18 cellular contexts compared by ENCODE assay signal in the genomic region with DNA sequence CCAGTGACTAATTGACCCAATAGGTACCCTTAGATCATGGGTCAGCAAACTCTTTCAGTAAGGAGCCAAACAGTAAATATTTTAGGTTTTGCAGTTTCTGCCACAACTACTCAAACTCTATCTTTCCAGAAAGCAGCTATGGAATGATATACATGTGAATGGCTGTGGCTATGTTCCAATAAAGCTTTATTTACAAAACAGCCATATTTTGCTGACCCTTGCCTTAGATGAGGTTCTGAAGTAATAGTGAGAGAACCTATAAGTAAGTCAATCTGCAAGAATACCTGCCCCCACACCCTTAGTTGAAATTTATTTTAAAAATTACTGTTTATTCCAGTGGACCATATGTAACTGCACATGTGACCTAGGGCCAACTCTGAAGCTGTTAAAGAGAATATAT.
DNase-seq lines count a peak whose midpoint lies in the region; ATAC-seq, FAIRE-seq and TF ChIP-seq lines count a peak whose summit lies in the region.
"Had no signal": no experiment of that assay in that cellular context is flagged by ENCODE, and none has a peak within 500 bp of the region (broad histone marks: within the 10 kb centered on the region; RNA-seq: fewer than 3 reads in every experiment).

No MANE protein-coding gene starts in this region.

- CTCF ChIA-PET in HepG2 (lab: Yijun Ruan, JAX; ENCODE audit: low intra/inter-chr PET ratio, low total read pairs), result no interaction called here

- H3K4me3 ChIP-seq in HepG2 (replicated peaks in 1 of 3; ENCODE audit: insufficient read depth in 1 of 3, low read depth in 2 of 3, low read length in 3 of 3) (no peak overlapping the region), right lobe of liver (no peak overlapping the region), SJSA1 (no peak overlapping the region), osteoblast (ENCODE audit: insufficient read depth, low read length) (no peak overlapping the region)
- H3K4me3 ChIP-seq: BLaER1, HAP-1 had no signal

- H2AFZ ChIP-seq in HepG2 (ENCODE audit: low read length), result no peak overlapping the region
- no peak overlapping the region for H2AFZ ChIP-seq in osteoblast (ENCODE audit: low read length)

- no peaks in the 10 kb centered on the region for H4K20me1 ChIP-seq in HepG2 (ENCODE audit: insufficient read depth, low read length)
- H4K20me1 ChIP-seq in osteoblast (ENCODE audit: insufficient read depth, low read length), result no peaks in the 10 kb centered on the region

- H3K4me1 ChIP-seq in HepG2 (ENCODE audit: insufficient read depth, low read length) (peaks cover 81% of the 10 kb centered on the region), right lobe of liver (peaks cover 0 to 22% (median 10%) of the 10 kb centered on the region in 4 donors), SJSA1 (replicated peaks) (peaks cover 43% of the 10 kb centered on the region), osteoblast (ENCODE audit: insufficient read depth, low read length) (peaks cover 28% of the 10 kb centered on the region)
- H3K4me1 ChIP-seq: BLaER1 had no signal

- in situ Hi-C loops in HepG2 (cut with HindIII; ENCODE audit: extremely low pct_ligation_motif_present, low pct_unique_long_range_greater_than_20kb), result no loop called here

- H3K4me2 ChIP-seq in HepG2 (ENCODE audit: low read depth, low read length) (no peak overlapping the region), osteoblast (ENCODE audit: insufficient read depth, low read length) (peak overlapping the region; percentile 25)
- H3K4me2 ChIP-seq: BLaER1 had no signal

- no peak for TF ChIP-seq POLR2A in HepG2 (IDR thresholded peaks at IDR 0.05; ENCODE audit: insufficient read depth in 1 of 2, low read depth in 2 of 2, low read length in 2 of 2)
- TF ChIP-seq POLR2A in right lobe of liver (IDR thresholded peaks at IDR 0.05), result no peak

- H3K9me3 ChIP-seq in HepG2 (ENCODE audit: low read length), result no peaks in the 10 kb centered on the region
- no peaks in the 10 kb centered on the region for H3K9me3 ChIP-seq in right lobe of liver
- H3K9me3 ChIP-seq in SJSA1 (replicated peaks), result no peaks in the 10 kb centered on the region
- H3K9me3 ChIP-seq in osteoblast (ENCODE audit: low read depth, low read length), result no peaks in the 10 kb centered on the region
- H3K9me3 ChIP-seq: BLaER1, HAP-1 had no signal

- no peak overlapping the region for H3K9ac ChIP-seq in HepG2 (ENCODE audit: insufficient read depth, low read depth, low read length)
- H3K9ac ChIP-seq: BLaER1 had no signal

- no TSS peak for BruUV-seq in HepG2 (replicated peaks; lab: Mats Ljungman, UMichigan)

- TF ChIP-seq CTCF in HepG2 (CRISPR knock-in tag; IDR thresholded peaks at IDR 0.05) (no peak), right lobe of liver (IDR thresholded peaks at IDR 0.05) (no peak), osteoblast (IDR thresholded peaks at IDR 0.05; ENCODE audit: extremely low read depth, low read depth, low read length) (no peak)

- POLR2A ChIA-PET in HepG2 (lab: Yijun Ruan, JAX), result no interaction called here

- H3K27me3 ChIP-seq in HepG2 (ENCODE audit: control insufficient read depth in 1 of 2, insufficient read depth in 2 of 2, low read length in 2 of 2), result no peaks in the 10 kb centered on the region
- no peaks in the 10 kb centered on the region for H3K27me3 ChIP-seq in right lobe of liver
- H3K27me3 ChIP-seq in SJSA1 (replicated peaks), result no peaks in the 10 kb centered on the region
- no peaks in the 10 kb centered on the region for H3K27me3 ChIP-seq in osteoblast (ENCODE audit: insufficient read depth, low read length)
- H3K27me3 ChIP-seq: BLaER1 had no signal

- TF ChIP-seq RAD21 in HepG2 (CRISPR knock-in tag; IDR thresholded peaks at IDR 0.05), result no peak

- DNase-seq in HepG2 (ENCODE audit: low spot score) (no peak), right lobe of liver (no peak), SJSA1 (ENCODE audit: low read depth in 1 of 2, low spot score in 2 of 2) (no peak), osteoblast (ENCODE audit: insufficient read length, low spot score, missing footprints) (no peak), Ammon's horn (ENCODE audit: low spot score) (no peak), retina (no peak)
- DNase-seq in activated CD4-positive, CD25-positive, alpha-beta regulatory T cell (lab: John Stamatoyannopoulos, UW), result no peak
- DNase-seq: 8988T; CD4-positive, alpha-beta memory T cell; NCI-H1092 treated with DMSO at 0.1 percent for 48 hours; NCI-H1694; RPMI8226; SHP77 treated with DMSO at 0.1 percent for 48 hours had no signal

- ATAC-seq in HepG2 (no peak), right lobe of liver (no peak), GM21381 (IDR thresholded peaks at IDR 0.05; ENCODE audit: unreplicated experiment) (no peak)

- no peak for FAIRE-seq in HepG2 (lab: Jason Lieb, UNC)
- FAIRE-seq: GM12891, HTR-8/SVneo had no signal

- TF ChIP-seq EP300 in HepG2 (IDR thresholded peaks at IDR 0.05; ENCODE audit: low read depth in 2 of 2, low read length in 2 of 2), result no peak
- TF ChIP-seq EP300 in HepG2 (CRISPR knock-in tag; IDR thresholded peaks at IDR 0.05; ENCODE audit: borderline replicate concordance), result no peak

- H3K36me3 ChIP-seq in HepG2 (replicated peaks in 1 of 2; ENCODE audit: control insufficient read depth in 1 of 2, insufficient read depth in 2 of 2, low read length in 2 of 2) (no peaks in the 10 kb centered on the region), right lobe of liver (no peaks in the 10 kb centered on the region), SJSA1 (no peaks in the 10 kb centered on the region), osteoblast (ENCODE audit: insufficient read depth, low read length) (no peaks in the 10 kb centered on the region)
- H3K36me3 ChIP-seq: BLaER1, HAP-1 had no signal

- no peak overlapping the region for H3K27ac ChIP-seq in HepG2 (ENCODE audit: extremely low read length, insufficient read depth, low read length)
- H3K27ac ChIP-seq in right lobe of liver, result no peak overlapping the region
- peak overlapping the region; percentile 80 for H3K27ac ChIP-seq in SJSA1
- peak overlapping the region; percentile 73 for H3K27ac ChIP-seq in osteoblast (ENCODE audit: low read depth, low read length)
- H3K27ac ChIP-seq: BLaER1 had no signal

- H3K79me2 ChIP-seq in HepG2 (ENCODE audit: insufficient read depth, low read length) (no peaks in the 10 kb centered on the region), osteoblast (ENCODE audit: insufficient read depth, low read length) (no peaks in the 10 kb centered on the region)

- intact Hi-C loops in HepG2 (cut with micrococcal nuclease; ENCODE audit: unreplicated experiment) (no loop called here), right lobe of liver (cut with DNase I) (no loop called here)

TF ChIP-seq in HepG2, 621 proteins besides CTCF, POLR2A, EP300 and RAD21 (continues in another document):
- TF ChIP-seq ZNF619 (CRISPR knock-in tag; IDR thresholded peaks at IDR 0.05), result no peak

Comparison
In these comparisons a context has a peak if more than half of its experiments do, and no peak if none do; other contexts are left out.
1. H3K27ac ChIP-seq: peak in SJSA1 (single experiment) and osteoblast (single experiment); none in HepG2 (single experiment) and right lobe of liver (0 of 3).